ENCODE assay signal across 2 cellular contexts in the genomic region with DNA sequence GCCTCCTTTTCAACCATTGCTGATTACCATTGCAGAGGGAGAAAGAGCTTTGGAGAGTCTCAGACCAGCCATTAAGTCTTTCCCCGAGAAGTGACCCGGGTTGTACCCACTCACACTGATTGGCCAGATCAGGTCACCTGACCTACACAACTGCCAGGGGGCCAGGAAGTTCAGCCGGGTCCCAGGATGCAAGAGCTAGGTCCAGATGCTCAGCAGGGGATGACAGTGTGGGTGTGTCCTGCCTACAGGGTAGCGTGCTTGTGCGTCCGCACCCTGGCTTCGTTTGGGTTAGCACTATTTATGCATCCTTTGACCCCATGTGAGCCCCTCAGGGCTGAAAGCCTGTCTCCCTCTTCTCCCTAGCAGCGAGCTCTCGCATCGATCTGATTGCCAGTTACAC.
A peak's percentile ranks its signal among the peaks of the same experiment; 100 is the strongest.
TF ChIP-seq lines count a peak whose summit lies in the region.

No MANE protein-coding gene starts in this region.

TF ChIP-seq in WTC11, 78 proteins besides CTCF, POLR2A, EP300 and RAD21:
- TF ChIP-seq, protein P1, sequence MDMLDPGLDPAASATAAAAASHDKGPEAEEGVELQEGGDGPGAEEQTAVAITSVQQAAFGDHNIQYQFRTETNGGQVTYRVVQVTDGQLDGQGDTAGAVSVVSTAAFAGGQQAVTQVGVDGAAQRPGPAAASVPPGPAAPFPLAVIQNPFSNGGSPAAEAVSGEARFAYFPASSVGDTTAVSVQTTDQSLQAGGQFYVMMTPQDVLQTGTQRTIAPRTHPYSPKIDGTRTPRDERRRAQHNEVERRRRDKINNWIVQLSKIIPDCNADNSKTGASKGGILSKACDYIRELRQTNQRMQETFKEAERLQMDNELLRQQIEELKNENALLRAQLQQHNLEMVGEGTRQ (CRISPR knock-in tag; IDR thresholded peaks at IDR 0.05): peak; percentile 69
- peak; percentile 66; the same call in 1 of the 2 replicates for TF ChIP-seq NFYB (CRISPR knock-in tag; conservative IDR thresholded peaks at IDR 0.05; ENCODE audit: low read depth)
- no peak for TF ChIP-seq KAT7 (CRISPR knock-in tag; IDR thresholded peaks at IDR 0.05; ENCODE audit: borderline replicate concordance)

TF ChIP-seq in HepG2, 621 proteins besides CTCF, POLR2A, EP300 and RAD21 (continued from another document):
- TF ChIP-seq, protein P1 (IDR thresholded peaks at IDR 0.05; ENCODE audit: low read depth, low read length): 0 out of 2 replicates have a peak, but pooled peaks have one; percentile 6
- TF ChIP-seq, protein P1 (CRISPR knock-in tag; IDR thresholded peaks at IDR 0.05; ENCODE audit: borderline replicate concordance): peak; percentile 62; the same call in 1 of the 2 replicates
- no peak for TF ChIP-seq SMYD3 (CRISPR knock-in tag; IDR thresholded peaks at IDR 0.05)
- TF ChIP-seq, protein P2, sequence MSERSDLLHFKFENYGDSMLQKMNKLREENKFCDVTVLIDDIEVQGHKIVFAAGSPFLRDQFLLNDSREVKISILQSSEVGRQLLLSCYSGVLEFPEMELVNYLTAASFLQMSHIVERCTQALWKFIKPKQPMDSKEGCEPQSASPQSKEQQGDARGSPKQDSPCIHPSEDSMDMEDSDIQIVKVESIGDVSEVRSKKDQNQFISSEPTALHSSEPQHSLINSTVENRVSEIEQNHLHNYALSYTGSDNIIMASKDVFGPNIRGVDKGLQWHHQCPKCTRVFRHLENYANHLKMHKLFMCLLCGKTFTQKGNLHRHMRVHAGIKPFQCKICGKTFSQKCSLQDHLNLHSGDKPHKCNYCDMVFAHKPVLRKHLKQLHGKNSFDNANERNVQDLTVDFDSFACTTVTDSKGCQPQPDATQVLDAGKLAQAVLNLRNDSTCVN (CRISPR knock-in tag; IDR thresholded peaks at IDR 0.05; ENCODE audit: borderline replicate concordance): no peak
- TF ChIP-seq, protein P3, sequence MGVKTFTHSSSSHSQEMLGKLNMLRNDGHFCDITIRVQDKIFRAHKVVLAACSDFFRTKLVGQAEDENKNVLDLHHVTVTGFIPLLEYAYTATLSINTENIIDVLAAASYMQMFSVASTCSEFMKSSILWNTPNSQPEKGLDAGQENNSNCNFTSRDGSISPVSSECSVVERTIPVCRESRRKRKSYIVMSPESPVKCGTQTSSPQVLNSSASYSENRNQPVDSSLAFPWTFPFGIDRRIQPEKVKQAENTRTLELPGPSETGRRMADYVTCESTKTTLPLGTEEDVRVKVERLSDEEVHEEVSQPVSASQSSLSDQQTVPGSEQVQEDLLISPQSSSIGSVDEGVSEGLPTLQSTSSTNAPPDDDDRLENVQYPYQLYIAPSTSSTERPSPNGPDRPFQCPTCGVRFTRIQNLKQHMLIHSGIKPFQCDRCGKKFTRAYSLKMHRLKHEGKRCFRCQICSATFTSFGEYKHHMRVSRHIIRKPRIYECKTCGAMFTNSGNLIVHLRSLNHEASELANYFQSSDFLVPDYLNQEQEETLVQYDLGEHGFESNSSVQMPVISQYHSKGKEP (CRISPR knock-in tag; IDR thresholded peaks at IDR 0.05): no peak
- TF ChIP-seq ZNF761 (CRISPR knock-in tag; conservative IDR thresholded peaks at IDR 0.05): no peak
- TF ChIP-seq, protein P4, sequence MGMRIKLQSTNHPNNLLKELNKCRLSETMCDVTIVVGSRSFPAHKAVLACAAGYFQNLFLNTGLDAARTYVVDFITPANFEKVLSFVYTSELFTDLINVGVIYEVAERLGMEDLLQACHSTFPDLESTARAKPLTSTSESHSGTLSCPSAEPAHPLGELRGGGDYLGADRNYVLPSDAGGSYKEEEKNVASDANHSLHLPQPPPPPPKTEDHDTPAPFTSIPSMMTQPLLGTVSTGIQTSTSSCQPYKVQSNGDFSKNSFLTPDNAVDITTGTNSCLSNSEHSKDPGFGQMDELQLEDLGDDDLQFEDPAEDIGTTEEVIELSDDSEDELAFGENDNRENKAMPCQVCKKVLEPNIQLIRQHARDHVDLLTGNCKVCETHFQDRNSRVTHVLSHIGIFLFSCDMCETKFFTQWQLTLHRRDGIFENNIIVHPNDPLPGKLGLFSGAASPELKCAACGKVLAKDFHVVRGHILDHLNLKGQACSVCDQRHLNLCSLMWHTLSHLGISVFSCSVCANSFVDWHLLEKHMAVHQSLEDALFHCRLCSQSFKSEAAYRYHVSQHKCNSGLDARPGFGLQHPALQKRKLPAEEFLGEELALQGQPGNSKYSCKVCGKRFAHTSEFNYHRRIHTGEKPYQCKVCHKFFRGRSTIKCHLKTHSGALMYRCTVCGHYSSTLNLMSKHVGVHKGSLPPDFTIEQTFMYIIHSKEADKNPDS (CRISPR knock-in tag; IDR thresholded peaks at IDR 0.05): no peak
- 0 out of 2 replicates have a peak, but pooled peaks have one; percentile 25 for TF ChIP-seq POGZ (CRISPR knock-in tag; IDR thresholded peaks at IDR 0.05)
- TF ChIP-seq NFYC (CRISPR knock-in tag; IDR thresholded peaks at IDR 0.05): peak; percentile 64
- TF ChIP-seq ZNF589 (CRISPR knock-in tag; conservative IDR thresholded peaks at IDR 0.05): no peak
- no peak for TF ChIP-seq TAF15 (IDR thresholded peaks at IDR 0.05; ENCODE audit: low read depth, low read length, poor library complexity, severe bottlenecking)
- no peak for TF ChIP-seq ATAD3A (CRISPR knock-in tag; IDR thresholded peaks at IDR 0.05)
- TF ChIP-seq REPIN1 (CRISPR knock-in tag; IDR thresholded peaks at IDR 0.05; ENCODE audit: borderline replicate concordance, low read depth): no peak
- TF ChIP-seq NFYB (CRISPR knock-in tag; IDR thresholded peaks at IDR 0.05): peak; percentile 81
- no peak for TF ChIP-seq SALL2 (CRISPR knock-in tag; IDR thresholded peaks at IDR 0.05)
- no peak for TF ChIP-seq ZNF775 (CRISPR knock-in tag; IDR thresholded peaks at IDR 0.05; ENCODE audit: borderline replicate concordance)
- TF ChIP-seq, protein P5, sequence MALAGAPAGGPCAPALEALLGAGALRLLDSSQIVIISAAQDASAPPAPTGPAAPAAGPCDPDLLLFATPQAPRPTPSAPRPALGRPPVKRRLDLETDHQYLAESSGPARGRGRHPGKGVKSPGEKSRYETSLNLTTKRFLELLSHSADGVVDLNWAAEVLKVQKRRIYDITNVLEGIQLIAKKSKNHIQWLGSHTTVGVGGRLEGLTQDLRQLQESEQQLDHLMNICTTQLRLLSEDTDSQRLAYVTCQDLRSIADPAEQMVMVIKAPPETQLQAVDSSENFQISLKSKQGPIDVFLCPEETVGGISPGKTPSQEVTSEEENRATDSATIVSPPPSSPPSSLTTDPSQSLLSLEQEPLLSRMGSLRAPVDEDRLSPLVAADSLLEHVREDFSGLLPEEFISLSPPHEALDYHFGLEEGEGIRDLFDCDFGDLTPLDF (CRISPR knock-in tag; IDR thresholded peaks at IDR 0.05): 0 out of 2 replicates have a peak, but pooled peaks have one; percentile 15
- no peak for TF ChIP-seq ZNF713 (CRISPR knock-in tag; IDR thresholded peaks at IDR 0.05)
- TF ChIP-seq, protein P6, sequence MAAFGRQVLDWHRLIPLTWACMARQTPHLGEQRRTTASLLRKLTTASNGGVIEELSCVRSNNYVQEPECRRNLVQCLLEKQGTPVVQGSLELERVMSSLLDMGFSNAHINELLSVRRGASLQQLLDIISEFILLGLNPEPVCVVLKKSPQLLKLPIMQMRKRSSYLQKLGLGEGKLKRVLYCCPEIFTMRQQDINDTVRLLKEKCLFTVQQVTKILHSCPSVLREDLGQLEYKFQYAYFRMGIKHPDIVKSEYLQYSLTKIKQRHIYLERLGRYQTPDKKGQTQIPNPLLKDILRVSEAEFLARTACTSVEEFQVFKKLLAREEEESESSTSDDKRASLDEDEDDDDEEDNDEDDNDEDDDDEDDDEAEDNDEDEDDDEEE (CRISPR knock-in tag; IDR thresholded peaks at IDR 0.05): no peak
- no peak for TF ChIP-seq ZNF256 (CRISPR knock-in tag; conservative IDR thresholded peaks at IDR 0.05)
- no peak for TF ChIP-seq HNRNPLL (IDR thresholded peaks at IDR 0.05; ENCODE audit: low read depth, low read length, poor library complexity, severe bottlenecking)
- no peak for TF ChIP-seq CBX2 (IDR thresholded peaks at IDR 0.05; ENCODE audit: low read depth, low read length)
- TF ChIP-seq CBX2 (CRISPR knock-in tag; IDR thresholded peaks at IDR 0.05; ENCODE audit: low read depth): no peak
- TF ChIP-seq, protein P7, sequence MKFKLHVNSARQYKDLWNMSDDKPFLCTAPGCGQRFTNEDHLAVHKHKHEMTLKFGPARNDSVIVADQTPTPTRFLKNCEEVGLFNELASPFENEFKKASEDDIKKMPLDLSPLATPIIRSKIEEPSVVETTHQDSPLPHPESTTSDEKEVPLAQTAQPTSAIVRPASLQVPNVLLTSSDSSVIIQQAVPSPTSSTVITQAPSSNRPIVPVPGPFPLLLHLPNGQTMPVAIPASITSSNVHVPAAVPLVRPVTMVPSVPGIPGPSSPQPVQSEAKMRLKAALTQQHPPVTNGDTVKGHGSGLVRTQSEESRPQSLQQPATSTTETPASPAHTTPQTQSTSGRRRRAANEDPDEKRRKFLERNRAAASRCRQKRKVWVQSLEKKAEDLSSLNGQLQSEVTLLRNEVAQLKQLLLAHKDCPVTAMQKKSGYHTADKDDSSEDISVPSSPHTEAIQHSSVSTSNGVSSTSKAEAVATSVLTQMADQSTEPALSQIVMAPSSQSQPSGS (CRISPR knock-in tag; IDR thresholded peaks at IDR 0.05): no peak
- no peak for TF ChIP-seq HDAC2 (CRISPR knock-in tag; IDR thresholded peaks at IDR 0.05)
TF ChIP-seq in HepG2: peak in this region for 6.
